ENCODE assay signal across 6 cellular contexts in genomic region chr20:49409970-49410621, GRCh38.
DNase-seq lines count a peak whose midpoint lies in the region; TF ChIP-seq lines count a peak whose summit lies in the region.
"Not testable (repeated sequence)": the region's sequence is repeated elsewhere in the genome, so short reads cannot be mapped to it uniquely, and the experiment has no call there.

No MANE protein-coding gene starts in this region.

- not testable (repeated sequence) for TF ChIP-seq POLR2A in esophagus squamous epithelium (IDR thresholded peaks at IDR 0.05)

- peaks cover 0 to 47% (median 0%) of the 10 kb centered on the region in 4 donors for H3K27me3 ChIP-seq in esophagus squamous epithelium
- H3K27me3 ChIP-seq in layer of hippocampus (ENCODE audit: control insufficient read depth, insufficient read depth, low read length): not testable (repeated sequence)

- H3K4me1 ChIP-seq in esophagus squamous epithelium: peaks cover 0 to 24% (median 13%) of the 10 kb centered on the region in 3 donors

- not testable (repeated sequence) for H3K4me3 ChIP-seq in esophagus squamous epithelium

- intact Hi-C loops in esophagus squamous epithelium (cut with DNase I); posterior vena cava (cut with DNase I): not testable (repeated sequence)

- not testable (repeated sequence) for H3K9me3 ChIP-seq in esophagus squamous epithelium

- TF ChIP-seq CTCF in esophagus squamous epithelium (IDR thresholded peaks at IDR 0.05): not testable (repeated sequence)

- not testable (repeated sequence) for H3K36me3 ChIP-seq in esophagus squamous epithelium

- 49 to 66% methylated on average over 3 to 5 of the region's 5 CpGs for WGBS in esophagus squamous epithelium, 2 donors

- peak; percentile 13 for DNase-seq in NCI-H1092 (lab: John Stamatoyannopoulos, UW)
- peak; percentile 15 for DNase-seq in NCI-H2029 treated with DMSO at 0.1 percent for 48 hours (lab: John Stamatoyannopoulos, UW)
- DNase-seq in NCI-H345 (lab: John Stamatoyannopoulos, UW): peak; percentile 35
- DNase-seq in esophagus squamous epithelium (lab: John Stamatoyannopoulos, UW): not testable (repeated sequence)
- DNase-seq in posterior vena cava (ENCODE audit: low spot score): peak; percentile 44

- H3K27ac ChIP-seq in esophagus squamous epithelium: peak overlapping the region in 3 of 4 donors; percentile 45 to 78 (median 60)
- peak overlapping the region; percentile 4 for H3K27ac ChIP-seq in layer of hippocampus (ENCODE audit: low read depth, low read length)
